Comparison of ENCODE assay signal across 1 cellular context in the genomic region with DNA sequence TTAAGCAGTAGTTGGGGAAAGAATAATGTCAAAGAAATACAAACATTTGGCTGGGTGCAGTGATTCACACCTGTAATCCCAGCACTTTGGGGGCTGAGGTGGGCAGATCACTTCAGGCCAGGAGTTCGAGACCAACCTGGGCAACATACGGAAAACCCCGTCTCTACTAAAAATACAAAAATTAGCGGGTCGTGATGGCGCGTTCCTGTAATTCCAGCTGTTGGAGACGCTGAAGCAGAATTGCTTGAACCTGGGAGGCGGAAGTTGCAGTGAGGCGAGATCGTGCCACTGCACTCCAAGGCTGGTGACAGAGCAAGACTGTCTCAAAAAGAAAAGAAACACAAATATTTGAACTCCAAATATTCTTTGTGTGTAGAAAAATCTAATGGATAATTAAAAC.
TF ChIP-seq lines count a peak whose summit lies in the region.

No MANE protein-coding gene starts in this region.

TF ChIP-seq in HEK293, 187 proteins besides CTCF, POLR2A, EP300 and RAD21 (continued from another document):
- TF ChIP-seq, protein P1, sequence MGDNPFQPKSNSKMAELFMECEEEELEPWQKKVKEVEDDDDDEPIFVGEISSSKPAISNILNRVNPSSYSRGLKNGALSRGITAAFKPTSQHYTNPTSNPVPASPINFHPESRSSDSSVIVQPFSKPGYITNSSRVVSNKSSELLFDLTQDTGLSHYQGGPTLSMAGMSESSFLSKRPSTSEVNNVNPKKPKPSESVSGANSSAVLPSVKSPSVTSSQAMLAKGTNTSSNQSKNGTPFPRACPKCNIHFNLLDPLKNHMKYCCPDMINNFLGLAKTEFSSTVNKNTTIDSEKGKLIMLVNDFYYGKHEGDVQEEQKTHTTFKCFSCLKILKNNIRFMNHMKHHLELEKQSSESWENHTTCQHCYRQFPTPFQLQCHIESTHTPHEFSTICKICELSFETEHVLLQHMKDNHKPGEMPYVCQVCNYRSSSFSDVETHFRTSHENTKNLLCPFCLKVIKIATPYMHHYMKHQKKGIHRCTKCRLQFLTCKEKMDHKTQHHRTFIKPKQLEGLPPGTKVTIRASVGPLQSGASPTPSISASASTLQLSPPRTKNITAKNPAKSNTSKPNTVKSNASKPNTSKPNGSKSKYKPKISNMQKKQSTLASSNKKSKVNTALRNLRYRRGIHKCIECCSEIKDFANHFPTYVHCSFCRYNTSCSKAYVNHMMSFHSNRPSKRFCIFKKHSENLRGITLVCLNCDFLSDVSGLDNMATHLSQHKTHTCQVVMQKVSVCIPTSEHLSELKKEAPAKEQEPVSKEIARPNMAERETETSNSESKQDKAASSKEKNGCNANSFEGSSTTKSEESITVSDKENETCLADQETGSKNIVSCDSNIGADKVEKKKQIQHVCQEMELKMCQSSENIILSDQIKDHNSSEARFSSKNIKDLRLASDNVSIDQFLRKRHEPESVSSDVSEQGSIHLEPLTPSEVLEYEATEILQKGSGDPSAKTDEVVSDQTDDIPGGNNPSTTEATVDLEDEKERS (tag by site-specific recombination; IDR thresholded peaks at IDR 0.05), result no peak
- TF ChIP-seq ZSCAN23 (tag by site-specific recombination; IDR thresholded peaks at IDR 0.05), result no peak
- 0 out of 2 replicates have a peak, but pooled peaks have one; percentile 1 for TF ChIP-seq ZNF146 (tag by site-specific recombination; IDR thresholded peaks at IDR 0.05)
- no peak for TF ChIP-seq SCRT1 (tag by site-specific recombination; IDR thresholded peaks at IDR 0.05; ENCODE audit: borderline replicate concordance)
- TF ChIP-seq ZNF664 (tag by site-specific recombination; IDR thresholded peaks at IDR 0.05), result no peak
- TF ChIP-seq GFI1B (tag by site-specific recombination; IDR thresholded peaks at IDR 0.05), result 0 out of 2 replicates have a peak, but pooled peaks have one; percentile 10
- TF ChIP-seq YY2 (tag by site-specific recombination; IDR thresholded peaks at IDR 0.05), result no peak
- TF ChIP-seq GLI2 (tag by site-specific recombination; IDR thresholded peaks at IDR 0.05; ENCODE audit: borderline replicate concordance, low read depth), result no peak
- TF ChIP-seq, protein P2, sequence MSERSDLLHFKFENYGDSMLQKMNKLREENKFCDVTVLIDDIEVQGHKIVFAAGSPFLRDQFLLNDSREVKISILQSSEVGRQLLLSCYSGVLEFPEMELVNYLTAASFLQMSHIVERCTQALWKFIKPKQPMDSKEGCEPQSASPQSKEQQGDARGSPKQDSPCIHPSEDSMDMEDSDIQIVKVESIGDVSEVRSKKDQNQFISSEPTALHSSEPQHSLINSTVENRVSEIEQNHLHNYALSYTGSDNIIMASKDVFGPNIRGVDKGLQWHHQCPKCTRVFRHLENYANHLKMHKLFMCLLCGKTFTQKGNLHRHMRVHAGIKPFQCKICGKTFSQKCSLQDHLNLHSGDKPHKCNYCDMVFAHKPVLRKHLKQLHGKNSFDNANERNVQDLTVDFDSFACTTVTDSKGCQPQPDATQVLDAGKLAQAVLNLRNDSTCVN (tag by site-specific recombination; optimal IDR thresholded peaks at IDR 0.05), result peak; percentile 12
- no peak for TF ChIP-seq REPIN1 (tag by site-specific recombination; IDR thresholded peaks at IDR 0.05; ENCODE audit: low read depth)
- TF ChIP-seq GLIS1 (tag by site-specific recombination; IDR thresholded peaks at IDR 0.05), result 0 out of 2 replicates have a peak, but pooled peaks have one; percentile 10
- TF ChIP-seq ZNF423 (tag by site-specific recombination; IDR thresholded peaks at IDR 0.05), result no peak
